Comparison of ENCODE assay signal across 8 cellular contexts in genomic region chr10:95290801-95291633, GRCh38. TPM values are rescaled to one million over a fixed set of nuclear protein-coding genes. Genes with fewer than 3 reads are reported as not detected.
DNase-seq lines count a peak whose midpoint lies in the region; ATAC-seq and TF ChIP-seq lines count a peak whose summit lies in the region.

A gene with protein sequence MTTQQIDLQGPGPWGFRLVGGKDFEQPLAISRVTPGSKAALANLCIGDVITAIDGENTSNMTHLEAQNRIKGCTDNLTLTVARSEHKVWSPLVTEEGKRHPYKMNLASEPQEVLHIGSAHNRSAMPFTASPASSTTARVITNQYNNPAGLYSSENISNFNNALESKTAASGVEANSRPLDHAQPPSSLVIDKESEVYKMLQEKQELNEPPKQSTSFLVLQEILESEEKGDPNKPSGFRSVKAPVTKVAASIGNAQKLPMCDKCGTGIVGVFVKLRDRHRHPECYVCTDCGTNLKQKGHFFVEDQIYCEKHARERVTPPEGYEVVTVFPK (minus strand): TSS chr10:95291003. CDS start chr10:95290915, 88 bp downstream.

- no peaks in the 10 kb centered on the region for H3K79me2 ChIP-seq in OCI-LY3 (ENCODE audit: low read length)

- H3K27me3 ChIP-seq in OCI-LY3 (ENCODE audit: low read depth, low read length): peaks cover 22% of the 10 kb centered on the region
- no peaks in the 10 kb centered on the region for H3K27me3 ChIP-seq in left ventricle myocardium inferior (ENCODE audit: low read depth)
- no peaks in the 10 kb centered on the region for H3K27me3 ChIP-seq in rectal smooth muscle tissue (ENCODE audit: control insufficient read depth, insufficient read depth, low read length)

- TF ChIP-seq CTCF in OCI-LY3 (IDR thresholded peaks at IDR 0.05; ENCODE audit: low read depth, low read length) (no peak), left ventricle myocardium inferior (IDR thresholded peaks at IDR 0.05; ENCODE audit: borderline replicate concordance) (peak; percentile 60)

- DNase-seq in COLO668 (lab: John Stamatoyannopoulos, UW; ENCODE audit: unreplicated experiment) (peak; percentile 76), GM19240 (ENCODE audit: insufficient read length, low spot score) (peak; percentile 48), left ventricle myocardium inferior (peak; percentile 83), G401 (ENCODE audit: low spot score) (no peak)
- peak; percentile 41 for DNase-seq in activated naive CD8-positive, alpha-beta T cell treated with anti-CD3 and anti-CD28 coated beads for 36 hours

- peaks cover 7% of the 10 kb centered on the region for H3K4me1 Mint-ChIP-seq in activated naive CD8-positive, alpha-beta T cell treated with anti-CD3 and anti-CD28 coated beads for 36 hours

- H3K9me3 Mint-ChIP-seq in activated naive CD8-positive, alpha-beta T cell treated with anti-CD3 and anti-CD28 coated beads for 36 hours: no peaks in the 10 kb centered on the region

- in situ Hi-C loops in G401 (cut with HindIII; ENCODE audit: low sequenced_read_pairs): no loop called here

- peak within 1 kb of the TSS; percentile 78 for H3K4me2 ChIP-seq in OCI-LY3 (ENCODE audit: low read length)

- H3K4me3 Mint-ChIP-seq in activated naive CD8-positive, alpha-beta T cell treated with anti-CD3 and anti-CD28 coated beads for 36 hours: peak within 1 kb of the TSS; percentile 68

- H3K9ac ChIP-seq in OCI-LY3 (ENCODE audit: low read length) (peak within 1 kb of the TSS; percentile 61), rectal smooth muscle tissue (ENCODE audit: low read length) (peak within 1 kb of the TSS; percentile 82)

- H4K20me1 ChIP-seq in OCI-LY3 (ENCODE audit: insufficient read depth, low read length): no peaks in the 10 kb centered on the region

- no peaks in the 10 kb centered on the region for H3K9me3 ChIP-seq in OCI-LY3 (ENCODE audit: insufficient read depth, low read length)
- H3K9me3 ChIP-seq in left ventricle myocardium inferior (replicated peaks): no peaks in the 10 kb centered on the region

- H3K27ac Mint-ChIP-seq in activated naive CD8-positive, alpha-beta T cell treated with anti-CD3 and anti-CD28 coated beads for 36 hours: no peak within 1 kb of the TSS

- H3K4me3 ChIP-seq in OCI-LY3 (ENCODE audit: low read length) (peak within 1 kb of the TSS; percentile 81), left ventricle myocardium inferior (peak within 1 kb of the TSS; percentile 96), rectal smooth muscle tissue (ENCODE audit: low read length) (peak within 1 kb of the TSS; percentile 91)

- peak; percentile 50 for ATAC-seq in HG03280 (IDR thresholded peaks at IDR 0.05; ENCODE audit: unreplicated experiment)

- no peaks in the 10 kb centered on the region for H3K36me3 ChIP-seq in OCI-LY3 (replicated peaks; ENCODE audit: low read depth, low read length)
- no peaks in the 10 kb centered on the region for H3K36me3 ChIP-seq in left ventricle myocardium inferior
- H3K36me3 ChIP-seq in rectal smooth muscle tissue (ENCODE audit: control insufficient read depth, insufficient read depth, low read length): no peaks in the 10 kb centered on the region

- intact Hi-C loops in left ventricle myocardium inferior (cut with micrococcal nuclease): no loop called here

- H3K4me1 ChIP-seq in OCI-LY3 (ENCODE audit: low read length): peaks cover 52% of the 10 kb centered on the region
- peaks cover 66% of the 10 kb centered on the region for H3K4me1 ChIP-seq in left ventricle myocardium inferior
- peaks cover 9% of the 10 kb centered on the region for H3K4me1 ChIP-seq in rectal smooth muscle tissue (ENCODE audit: control insufficient read depth, insufficient read depth, low read length)

- H2AFZ ChIP-seq in OCI-LY3 (ENCODE audit: low read depth, low read length): peak within 1 kb of the TSS; percentile 77

- no peaks in the 10 kb centered on the region for H3K36me3 Mint-ChIP-seq in activated naive CD8-positive, alpha-beta T cell treated with anti-CD3 and anti-CD28 coated beads for 36 hours

- no peak within 1 kb of the TSS for H3K27ac ChIP-seq in OCI-LY3 (ENCODE audit: low read length)
- peak within 1 kb of the TSS; percentile 97 for H3K27ac ChIP-seq in left ventricle myocardium inferior (replicated peaks)
- H3K27ac ChIP-seq in rectal smooth muscle tissue (ENCODE audit: low read depth, low read length): peak within 1 kb of the TSS; percentile 71

- peaks cover 84% of the 10 kb centered on the region for H3K27me3 Mint-ChIP-seq in activated naive CD8-positive, alpha-beta T cell treated with anti-CD3 and anti-CD28 coated beads for 36 hours

RNA-seq across cellular contexts. Expression of the gene that starts here (rescaled TPM):
- 1 to 10 TPM in 1 of 2 experiments, under 1 TPM in 1; 0.70 to 1.6 TPM for total RNA-seq in activated naive CD8-positive, alpha-beta T cell treated with anti-CD3 and anti-CD28 coated beads for 36 hours
- total RNA-seq in left ventricle myocardium inferior: 358 TPM
- total RNA-seq in G401 (2014; rRNA removed; shearing (Covaris generic)): not detected in 2 replicates

Comparison
In these comparisons a context has a peak if more than half of its experiments do, and no peak if none do; other contexts are left out.
1. RNA of the gene that starts here (total RNA-seq): 358 TPM in left ventricle myocardium inferior (single experiment); 0.70 to 1.6 TPM in activated naive CD8-positive, alpha-beta T cell treated with anti-CD3 and anti-CD28 coated beads for 36 hours and not detected in G401; every median in the first group is over 100 times any median in the second.
2. Peak in every context shown above with its lines, with median percentiles within 50 percentile points of each other: H3K4me3 ChIP-seq.